Comparison of ENCODE assay signal across 9 cellular contexts in the genomic region with DNA sequence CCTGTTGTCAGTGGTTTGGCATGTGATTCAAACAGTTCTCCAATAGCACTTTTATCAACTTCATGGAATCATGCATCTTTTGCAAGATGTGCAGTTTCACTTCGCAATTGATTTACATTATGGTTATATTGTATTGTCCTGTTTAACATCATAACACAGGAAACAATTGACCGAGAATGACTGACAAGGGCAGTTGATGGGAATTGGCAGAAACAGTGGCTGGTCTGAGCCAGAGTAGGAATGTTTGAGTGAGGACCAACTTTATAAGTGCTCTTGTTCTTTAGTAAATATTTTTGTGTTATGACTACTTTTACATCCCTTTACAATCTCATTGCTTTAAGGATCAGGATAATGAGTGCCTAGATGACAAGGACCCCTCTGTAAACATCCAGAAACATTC. TPM values are rescaled to one million over a fixed set of nuclear protein-coding genes. Genes with fewer than 3 reads are reported as not detected.
DNase-seq lines count a peak whose midpoint lies in the region; ATAC-seq and TF ChIP-seq lines count a peak whose summit lies in the region.
"Had no signal": no experiment of that assay in that cellular context is flagged by ENCODE, and none has a peak within 500 bp of the region (broad histone marks: within the 10 kb centered on the region; RNA-seq: fewer than 3 reads in every experiment).

No MANE protein-coding gene starts in this region.

- no peak overlapping the region for H2AFZ ChIP-seq in PC-3 (ENCODE audit: low read length)

- H3K27me3 ChIP-seq in Caco-2 (replicated peaks; ENCODE audit: control insufficient read depth, insufficient read depth, low read length) (no peaks in the 10 kb centered on the region), PC-3 (ENCODE audit: low read length) (no peaks in the 10 kb centered on the region)
- no peaks in the 10 kb centered on the region for H3K27me3 ChIP-seq in naive thymus-derived CD4-positive, alpha-beta T cell (ENCODE audit: control insufficient read depth in 2 of 2, insufficient read depth in 2 of 2, low read length in 2 of 2)

- H4K20me1 ChIP-seq in PC-3 (ENCODE audit: low read length) = peaks cover 5% of the 10 kb centered on the region; the same call in 1 of the 2 replicates

- no peaks in the 10 kb centered on the region for H3K9me2 ChIP-seq in PC-3 (replicated peaks; ENCODE audit: low read length)

- no peaks in the 10 kb centered on the region for H3K9me3 ChIP-seq in Caco-2
- no peaks in the 10 kb centered on the region for H3K9me3 ChIP-seq in PC-3 (ENCODE audit: low read length)
- H3K9me3 ChIP-seq in naive thymus-derived CD4-positive, alpha-beta T cell (ENCODE audit: control insufficient read depth in 2 of 3, low read length in 3 of 3) = no peaks in the 10 kb centered on the region

- no peak overlapping the region for H3K27ac Mint-ChIP-seq in Caco-2 (ENCODE audit: unreplicated experiment)
- peak overlapping the region; percentile 93 for H3K27ac Mint-ChIP-seq in endothelial cell (ENCODE audit: unreplicated experiment)
- H3K27ac Mint-ChIP-seq in naive thymus-derived CD4-positive, alpha-beta T cell = no peak overlapping the region

- H3K4me3 ChIP-seq in Caco-2 (ENCODE audit: low read depth, low read length) (no peak overlapping the region; the same call in 1 of the 2 replicates), PC-3 (ENCODE audit: low read length) (peak overlapping the region; percentile 98)
- no peak overlapping the region for H3K4me3 ChIP-seq in naive thymus-derived CD4-positive, alpha-beta T cell (ENCODE audit: low read length)

- H3K27ac ChIP-seq in PC-3 (ENCODE audit: low read length) = no peak overlapping the region
- H3K27ac ChIP-seq in naive thymus-derived CD4-positive, alpha-beta T cell (ENCODE audit: low read depth, low read length) = no peak overlapping the region

- no peak overlapping the region for H3K9ac ChIP-seq in PC-3 (ENCODE audit: low read length)

- TF ChIP-seq CTCF in Caco-2 (IDR thresholded peaks at IDR 0.05; ENCODE audit: insufficient read depth in 1 of 2, low read depth in 1 of 2, low read length in 1 of 2, severe bottlenecking in 1 of 2, unreplicated experiment in 1 of 2) (no peak), PC-3 (conservative IDR thresholded peaks at IDR 0.05; ENCODE audit: low read depth, low read length) (no peak), endothelial cell (IDR thresholded peaks at IDR 0.05; ENCODE audit: unreplicated experiment) (no peak), GM20000 (IDR thresholded peaks at IDR 0.05; ENCODE audit: extremely low read depth, missing control alignments) (no peak)

- no peaks in the 10 kb centered on the region for H3K4me1 Mint-ChIP-seq in Caco-2 (ENCODE audit: low read depth, unreplicated experiment)
- peaks cover 41% of the 10 kb centered on the region for H3K4me1 Mint-ChIP-seq in endothelial cell (ENCODE audit: unreplicated experiment)
- H3K4me1 Mint-ChIP-seq in naive thymus-derived CD4-positive, alpha-beta T cell = peaks cover 33 to 72% (median 61%) of the 10 kb centered on the region in 7 donors

- H3K27me3 Mint-ChIP-seq in Caco-2 (ENCODE audit: insufficient read depth, unreplicated experiment) = no peaks in the 10 kb centered on the region
- peaks cover 10% of the 10 kb centered on the region for H3K27me3 Mint-ChIP-seq in endothelial cell (ENCODE audit: unreplicated experiment)
- no peaks in the 10 kb centered on the region for H3K27me3 Mint-ChIP-seq in naive thymus-derived CD4-positive, alpha-beta T cell

- peaks cover 11% of the 10 kb centered on the region for H3K4me1 ChIP-seq in Caco-2
- peaks cover 14% of the 10 kb centered on the region for H3K4me1 ChIP-seq in PC-3 (ENCODE audit: insufficient read depth, low read length)
- peaks cover 4 to 18% of the 10 kb centered on the region in 2 donors for H3K4me1 ChIP-seq in naive thymus-derived CD4-positive, alpha-beta T cell (ENCODE audit: control insufficient read depth in 2 of 2, insufficient read depth in 2 of 2, low read length in 2 of 2)

- POLR2A ChIA-PET in Caco-2 (lab: Charles Lee) (interaction anchor here (0.6 kb wide), 1 partner anchor 90 kb away, joined by 3 read pairs; no protein-coding TSS in a partner anchor), PC-3 (lab: Charles Lee; ENCODE audit: unreplicated experiment) (no interaction called here)
- POLR2A ChIA-PET in naive thymus-derived CD4-positive, alpha-beta T cell (lab: Charles Lee) = no interaction called here

- H3K9me3 Mint-ChIP-seq in Caco-2 (ENCODE audit: unreplicated experiment) (no peaks in the 10 kb centered on the region), endothelial cell (ENCODE audit: unreplicated experiment) (no peaks in the 10 kb centered on the region)
- H3K9me3 Mint-ChIP-seq in naive thymus-derived CD4-positive, alpha-beta T cell = no peaks in the 10 kb centered on the region

- H3K36me3 Mint-ChIP-seq in Caco-2 (ENCODE audit: insufficient read depth, unreplicated experiment) (peaks cover 14% of the 10 kb centered on the region), endothelial cell (ENCODE audit: low read depth, unreplicated experiment) (peaks cover 1% of the 10 kb centered on the region)
- peaks cover 0 to 9% (median 0%) of the 10 kb centered on the region in 5 donors for H3K36me3 Mint-ChIP-seq in naive thymus-derived CD4-positive, alpha-beta T cell

- H3K36me3 ChIP-seq in Caco-2 (ENCODE audit: control insufficient read depth, insufficient read depth, low read length) (no peaks in the 10 kb centered on the region), PC-3 (ENCODE audit: low read depth, low read length) (no peaks in the 10 kb centered on the region)
- H3K36me3 ChIP-seq in naive thymus-derived CD4-positive, alpha-beta T cell (ENCODE audit: control insufficient read depth in 2 of 3, insufficient read depth in 3 of 3, low read length in 3 of 3) = peaks cover 0 to 6% (median 0%) of the 10 kb centered on the region in 3 experiments

- CTCF ChIA-PET in Caco-2 (lab: Charles Lee) (no interaction called here), PC-3 (lab: Charles Lee) (interaction anchor here (1.5 to 2.2 kb wide), 2 partner anchors 22 to 77 kb away, joined by 4 to 14 read pairs; no protein-coding TSS in a partner anchor)
- CTCF ChIA-PET in naive thymus-derived CD4-positive, alpha-beta T cell (lab: Charles Lee) = no interaction called here

- BruUV-seq in Caco-2 (replicated peaks; lab: Mats Ljungman, UMichigan) = no TSS peak
- BruUV-seq in PC-3 (replicated peaks; lab: Mats Ljungman, UMichigan) = no TSS peak

- H3K4me3 Mint-ChIP-seq in Caco-2 (ENCODE audit: unreplicated experiment) (peak overlapping the region; percentile 96), endothelial cell (ENCODE audit: unreplicated experiment) (peak overlapping the region; percentile 98)
- peak overlapping the region in 7 of 10 donors; percentile 52 to 99 (median 95) for H3K4me3 Mint-ChIP-seq in naive thymus-derived CD4-positive, alpha-beta T cell

- no peak for ATAC-seq in PC-3
- no peak for ATAC-seq in naive thymus-derived CD4-positive, alpha-beta T cell

- H3K79me2 ChIP-seq in PC-3 (ENCODE audit: low read length) = peaks cover 48% of the 10 kb centered on the region

- intact Hi-C loops in Caco-2 (cut with micrococcal nuclease; ENCODE audit: unreplicated experiment) (no loop called here), PC-3 (cut with micrococcal nuclease) (loop anchor here (2.0 kb wide), 2 partner anchors 21 to 75 kb away; a partner anchor contains a TSS)
- intact Hi-C loops in naive thymus-derived CD4-positive, alpha-beta T cell (cut with micrococcal nuclease) = loop anchor here (2.0 to 5.0 kb wide), 5 partner anchors 15 to 1873 kb away; a partner anchor contains a TSS

- H3K4me2 ChIP-seq in PC-3 (ENCODE audit: low read length) = peak overlapping the region; percentile 83

- no peaks in the 10 kb centered on the region for H3F3A ChIP-seq in PC-3 (ENCODE audit: low read length, unreplicated experiment)

- DNase-seq in Caco-2 (no peak), PC-3 (no peak), endothelial cell (ENCODE audit: low spot score) (no peak), AG08395 (ENCODE audit: low spot score) (no peak), GM20000 (ENCODE audit: low spot score) (no peak), SHP77 (lab: John Stamatoyannopoulos, UW) (no peak), AG08396 (ENCODE audit: low spot score) (no peak)
- DNase-seq in naive thymus-derived CD4-positive, alpha-beta T cell = no peak
- DNase-seq: foreskin melanocyte had no signal

RNA-seq across cellular contexts. Expression of a gene that starts 2.2 kb away (rescaled TPM):
- total RNA-seq in Caco-2 (2022) (35.8 and 40.6 TPM in 2 replicates), PC-3 (2014; rRNA removed) (31.1 and 34.9 TPM in 2 replicates), endothelial cell (ENCODE audit: unreplicated experiment) (44.8 TPM)
- total RNA-seq in naive thymus-derived CD4-positive, alpha-beta T cell = 10 to 100 TPM; 16.9 to 22.9 (median 22.7) TPM
- 10 to 100 TPM; 23.4 to 30.3 TPM for polyA plus RNA-seq in naive thymus-derived CD4-positive, alpha-beta T cell
